1 cellular context compared by ENCODE assay signal in the genomic region with DNA sequence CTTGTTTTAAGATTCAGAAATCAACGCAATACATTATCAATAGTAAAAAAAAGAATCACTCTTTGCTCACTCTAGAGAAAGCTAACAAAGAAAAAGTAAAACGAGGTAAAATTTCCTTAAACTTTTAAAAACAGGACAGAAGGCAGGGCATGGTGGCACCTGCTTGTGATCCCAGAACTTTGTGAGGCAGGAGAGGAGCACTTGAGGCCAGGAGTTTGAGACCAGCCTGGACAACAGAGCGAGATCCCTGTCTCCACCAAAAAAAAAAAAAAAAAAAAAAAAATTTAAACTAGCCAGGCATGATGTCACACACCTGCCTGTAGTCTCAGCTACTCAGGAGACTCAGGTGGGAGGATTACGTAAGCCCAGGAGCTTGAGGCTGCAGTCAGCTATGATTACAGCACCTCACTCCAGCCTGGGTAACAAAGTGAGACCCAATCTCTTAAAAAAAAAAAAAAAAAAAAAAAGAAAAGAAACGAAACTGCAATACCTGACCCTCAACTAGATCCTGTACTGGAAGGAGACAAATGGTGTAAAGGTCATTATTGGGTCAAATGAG.
TF ChIP-seq lines count a peak whose summit lies in the region.

No MANE protein-coding gene starts in this region.

TF ChIP-seq in IMR-90, 13 proteins besides CTCF, POLR2A, EP300 and RAD21:
- TF ChIP-seq SMC3 (IDR thresholded peaks at IDR 0.05; ENCODE audit: low read depth, low read length) = no peak
- TF ChIP-seq, protein P1, sequence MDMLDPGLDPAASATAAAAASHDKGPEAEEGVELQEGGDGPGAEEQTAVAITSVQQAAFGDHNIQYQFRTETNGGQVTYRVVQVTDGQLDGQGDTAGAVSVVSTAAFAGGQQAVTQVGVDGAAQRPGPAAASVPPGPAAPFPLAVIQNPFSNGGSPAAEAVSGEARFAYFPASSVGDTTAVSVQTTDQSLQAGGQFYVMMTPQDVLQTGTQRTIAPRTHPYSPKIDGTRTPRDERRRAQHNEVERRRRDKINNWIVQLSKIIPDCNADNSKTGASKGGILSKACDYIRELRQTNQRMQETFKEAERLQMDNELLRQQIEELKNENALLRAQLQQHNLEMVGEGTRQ (IDR thresholded peaks at IDR 0.05; ENCODE audit: low read depth, low read length) = no peak
- TF ChIP-seq RFX5 (IDR thresholded peaks at IDR 0.05; ENCODE audit: low read depth, low read length) = no peak
- TF ChIP-seq CHD1 (IDR thresholded peaks at IDR 0.05; ENCODE audit: low read depth, low read length) = no peak
- TF ChIP-seq NFE2L2 (IDR thresholded peaks at IDR 0.05; ENCODE audit: low read depth, low read length) = no peak
- TF ChIP-seq, protein P2, sequence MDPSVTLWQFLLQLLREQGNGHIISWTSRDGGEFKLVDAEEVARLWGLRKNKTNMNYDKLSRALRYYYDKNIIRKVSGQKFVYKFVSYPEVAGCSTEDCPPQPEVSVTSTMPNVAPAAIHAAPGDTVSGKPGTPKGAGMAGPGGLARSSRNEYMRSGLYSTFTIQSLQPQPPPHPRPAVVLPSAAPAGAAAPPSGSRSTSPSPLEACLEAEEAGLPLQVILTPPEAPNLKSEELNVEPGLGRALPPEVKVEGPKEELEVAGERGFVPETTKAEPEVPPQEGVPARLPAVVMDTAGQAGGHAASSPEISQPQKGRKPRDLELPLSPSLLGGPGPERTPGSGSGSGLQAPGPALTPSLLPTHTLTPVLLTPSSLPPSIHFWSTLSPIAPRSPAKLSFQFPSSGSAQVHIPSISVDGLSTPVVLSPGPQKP (IDR thresholded peaks at IDR 0.05; ENCODE audit: borderline replicate concordance, low read depth, low read length) = no peak
- TF ChIP-seq CEBPB (IDR thresholded peaks at IDR 0.05; ENCODE audit: low read depth, low read length) = no peak
- no peak for TF ChIP-seq FOS (IDR thresholded peaks at IDR 0.05; ENCODE audit: low read depth, low read length)
- no peak for TF ChIP-seq MAZ (IDR thresholded peaks at IDR 0.05; ENCODE audit: borderline replicate concordance, low read depth, low read length)
- TF ChIP-seq MXI1 (IDR thresholded peaks at IDR 0.05; ENCODE audit: borderline replicate concordance, low read depth, low read length) = no peak
- TF ChIP-seq BHLHE40 (IDR thresholded peaks at IDR 0.05; ENCODE audit: low read depth, low read length) = no peak
- no peak for TF ChIP-seq MAFK (IDR thresholded peaks at IDR 0.05; ENCODE audit: low read depth, low read length)
- TF ChIP-seq RCOR1 (IDR thresholded peaks at IDR 0.05; ENCODE audit: insufficient replicate concordance, low read length) = no peak
TF ChIP-seq in IMR-90: peak in this region for 0.
